Comparison of ENCODE assay signal across 8 cellular contexts in the genomic region with DNA sequence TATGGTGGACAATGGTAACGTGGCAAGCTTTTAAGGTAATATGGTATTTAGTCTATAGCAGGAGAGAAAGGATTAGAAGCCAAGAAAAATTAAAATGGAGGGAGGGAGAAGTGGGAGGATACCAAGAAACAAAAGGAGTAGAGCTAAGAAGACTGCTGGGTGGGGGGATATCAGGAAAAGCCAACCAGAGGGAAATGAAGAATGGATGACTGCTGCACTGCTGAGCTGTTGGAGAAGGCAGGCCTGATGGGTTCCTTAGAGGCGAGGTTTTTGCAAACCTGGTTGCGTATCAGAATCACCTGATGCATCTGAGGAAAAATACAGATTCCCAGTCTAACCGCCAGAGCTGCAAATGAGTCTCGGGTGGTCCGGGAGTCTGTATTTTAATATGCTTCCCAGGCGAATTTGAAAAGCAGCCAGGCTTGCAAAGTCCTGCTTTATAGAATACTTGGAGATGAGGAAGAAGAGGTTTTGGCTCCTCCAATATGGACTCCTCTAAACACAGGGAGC. TPM values are rescaled to one million over a fixed set of nuclear protein-coding genes. Genes with fewer than 3 reads are reported as not detected.
A peak's percentile ranks its signal among the peaks of the same experiment; 100 is the strongest.
DNase-seq lines count a peak whose midpoint lies in the region; TF ChIP-seq lines count a peak whose summit lies in the region.

No MANE protein-coding gene starts in this region.

- BruUV-seq in mammary epithelial cell (replicated peaks; lab: Mats Ljungman, UMichigan): no TSS peak

- peaks cover 2% of the 10 kb centered on the region for H3K36me3 ChIP-seq in mammary epithelial cell (ENCODE audit: insufficient read depth, low read length)
- no peaks in the 10 kb centered on the region for H3K36me3 ChIP-seq in mucosa of stomach (ENCODE audit: control insufficient read depth, insufficient read depth, low read length)
- no peaks in the 10 kb centered on the region for H3K36me3 ChIP-seq in thyroid gland

- H3K27me3 ChIP-seq in HL-60 (ENCODE audit: insufficient read depth, poor library complexity, severe bottlenecking) (no peaks in the 10 kb centered on the region), mammary epithelial cell (ENCODE audit: insufficient read depth, low read length) (no peaks in the 10 kb centered on the region), mucosa of stomach (ENCODE audit: control insufficient read depth, insufficient read depth, low read length) (no peaks in the 10 kb centered on the region), thyroid gland (no peaks in the 10 kb centered on the region)

- H3K4me1 ChIP-seq in mammary epithelial cell (ENCODE audit: insufficient read depth, low read length) (peaks cover 7% of the 10 kb centered on the region), mucosa of stomach (ENCODE audit: control insufficient read depth, insufficient read depth, low read length) (peaks cover 3% of the 10 kb centered on the region), thyroid gland (no peaks in the 10 kb centered on the region)

- peak overlapping the region; percentile 80 for H2AFZ ChIP-seq in mammary epithelial cell (ENCODE audit: low read depth, low read length)

- DNase-seq in AG04449 (ENCODE audit: low read depth, low spot score): no peak
- DNase-seq in HL-60 (ENCODE audit: low read depth in 1 of 2, low spot score in 1 of 2): no peak
- no peak for DNase-seq in mammary epithelial cell
- no peak for DNase-seq in thyroid gland
- no peak for DNase-seq in AG20443 (ENCODE audit: low spot score)
- DNase-seq in activated CD8-positive, alpha-beta memory T cell treated with anti-CD3 and anti-CD28 coated beads, Interleukin-2, amount 50 U/mL, for 48 hours: no peak
- DNase-seq in ACHN: no peak

- CTCF ChIA-PET in AG04449 (lab: Yijun Ruan, JAX): no interaction called here
- CTCF ChIA-PET in mammary epithelial cell (lab: Charles Lee; ENCODE audit: low non-redundant PET): no interaction called here

- H3K4me2 ChIP-seq in mammary epithelial cell (ENCODE audit: insufficient read depth, low read depth, low read length): peak overlapping the region; percentile 56

- H3K4me3 ChIP-seq in AG04449 (ENCODE audit: low read depth, low read length) (peak overlapping the region; percentile 72), HL-60 (replicated peaks; ENCODE audit: insufficient read depth, low read length) (peak overlapping the region; percentile 71), mammary epithelial cell (replicated peaks in 1 of 3; ENCODE audit: insufficient read depth in 1 of 3, low read depth in 2 of 3, low read length in 3 of 3) (peak overlapping the region; percentile 56 to 74 (median 59)), mucosa of stomach (ENCODE audit: low read length) (peak overlapping the region; percentile 60), thyroid gland (replicated peaks in 1 of 3) (peak overlapping the region in 1 of 3 donors; percentile 55)

- H3K79me2 ChIP-seq in mammary epithelial cell (ENCODE audit: insufficient read depth, low read length): peaks cover 58% of the 10 kb centered on the region

- no peaks in the 10 kb centered on the region for H3K9me3 ChIP-seq in mammary epithelial cell (replicated peaks; ENCODE audit: insufficient read depth, low read length)
- no peaks in the 10 kb centered on the region for H3K9me3 ChIP-seq in mucosa of stomach (ENCODE audit: control insufficient read depth, low read length)
- H3K9me3 ChIP-seq in thyroid gland: no peaks in the 10 kb centered on the region

- intact Hi-C loops in mammary epithelial cell (cut with micrococcal nuclease) (no loop called here), thyroid gland (cut with DNase I) (no loop called here)

- no peak for TF ChIP-seq CTCF in AG04449 (IDR thresholded peaks at IDR 0.05; ENCODE audit: insufficient read depth, low read length, missing control alignments)
- TF ChIP-seq CTCF in HL-60 (IDR thresholded peaks at IDR 0.05; ENCODE audit: insufficient read depth, low read length): no peak
- TF ChIP-seq CTCF in mammary epithelial cell (conservative IDR thresholded peaks at IDR 0.05 in 1 of 2, IDR thresholded peaks at IDR 0.05 in 1 of 2; ENCODE audit: extremely low read depth in 1 of 2, insufficient read depth in 1 of 2, low read depth in 1 of 2, low read length in 2 of 2): no peak
- TF ChIP-seq CTCF in thyroid gland (IDR thresholded peaks at IDR 0.05): no peak

- 15% methylated on average over 3 of the region's 7 CpGs for WGBS in mammary epithelial cell (ENCODE audit: low coverage, missing lambda C conversion rate)
- 26 to 40% methylated on average over 7 of the region's 7 CpGs for WGBS in thyroid gland, 2 donors

- dilution Hi-C loops in mammary epithelial cell (cut with HindIII; ENCODE audit: low sequenced_read_pairs): no loop called here

- H3K27ac ChIP-seq in HL-60 (replicated peaks) (no peak overlapping the region), mammary epithelial cell (ENCODE audit: insufficient read depth, low read depth, low read length) (peak overlapping the region; percentile 56), thyroid gland (no peak overlapping the region)

- TF ChIP-seq POLR2A in thyroid gland (IDR thresholded peaks at IDR 0.05): no peak

- H3K9ac ChIP-seq in mammary epithelial cell (ENCODE audit: insufficient read depth, low read length) (peak overlapping the region; percentile 50), mucosa of stomach (ENCODE audit: low read length) (peak overlapping the region; percentile 86)

- in situ Hi-C loops in mammary epithelial cell (cut with MboI; ENCODE audit: low sequenced_read_pairs in 2 of 2): no loop called here
- in situ Hi-C loops in ACHN (cut with HindIII; ENCODE audit: low pct_ligation_motif_present, low pct_unique_long_range_greater_than_20kb, low sequenced_read_pairs): no loop called here

- POLR2A ChIA-PET in AG04449 (lab: Yijun Ruan, JAX): interaction anchor here (1.5 kb wide), 1 partner anchor 8 kb away, joined by 3 read pairs; no protein-coding TSS in a partner anchor

- no peaks in the 10 kb centered on the region for H4K20me1 ChIP-seq in mammary epithelial cell (ENCODE audit: insufficient read depth, low read length)

RNA-seq across cellular contexts. Expression of gene PGRMC1, which starts 1.5 kb away (rescaled TPM):
- total RNA-seq in mammary epithelial cell: 10 to 100 TPM; 57.9 to 73.5 TPM
- polyA plus RNA-seq in mammary epithelial cell: 62.6 TPM
- polyA minus RNA-seq in mammary epithelial cell: 44.5 TPM
- total RNA-seq in thyroid gland: 100 to 1,000 TPM; 136 to 177 (median 153) TPM
